In genomic region chr9:135379540-135380267, GRCh38 we compare ENCODE assay signal across 26 cellular contexts.
DNase-seq lines count a peak whose midpoint lies in the region; ATAC-seq and TF ChIP-seq lines count a peak whose summit lies in the region.
"Had no signal": no experiment of that assay in that cellular context is flagged by ENCODE, and none has a peak within 500 bp of the region (broad histone marks: within the 10 kb centered on the region; RNA-seq: fewer than 3 reads in every experiment).

No MANE protein-coding gene starts in this region.

- no peak overlapping the region for H3K4ac ChIP-seq in neuronal stem cell (ENCODE audit: low read length)

- no peak overlapping the region for H3K4me2 ChIP-seq in neuronal stem cell (ENCODE audit: insufficient read depth, low read length, poor library complexity, severe bottlenecking)

- no peak overlapping the region for H3K27ac ChIP-seq in neuronal stem cell (replicated peaks; ENCODE audit: low read length)
- H3K27ac ChIP-seq: esophagus squamous epithelium, vagina had no signal

- no peak overlapping the region for H2AFZ ChIP-seq in neuronal stem cell (ENCODE audit: low read length)

- H3K14ac ChIP-seq in neuronal stem cell (ENCODE audit: low read length) = no peak overlapping the region

- H3K27me3 ChIP-seq in neuronal stem cell (ENCODE audit: control insufficient read depth in 3 of 3, insufficient read depth in 3 of 3, low read depth in 1 of 3, low read length in 3 of 3) = peaks cover 0 to 24% (median 0%) of the 10 kb centered on the region in 3 experiments
- H3K27me3 ChIP-seq: vagina had no signal

- peak overlapping the region in 1 of 2 donors; percentile 26 for H3K27ac Mint-ChIP-seq in activated naive CD4-positive, alpha-beta T cell treated with anti-CD3 and anti-CD28 coated beads, Interleukin-2, amount 50 U/mL, for 72 hours
- H3K27ac Mint-ChIP-seq: activated naive CD4-positive, alpha-beta T cell treated with anti-CD3 and anti-CD28 coated beads for 36 hours; natural killer cell had no signal

- no peak overlapping the region for H2BK5ac ChIP-seq in neuronal stem cell (ENCODE audit: low read length)

- H3K9me3 ChIP-seq in neuronal stem cell (replicated peaks in 1 of 2; ENCODE audit: control insufficient read depth in 2 of 2, insufficient read depth in 1 of 2, low read depth in 1 of 2, low read length in 2 of 2) (no peaks in the 10 kb centered on the region), mucosa of descending colon (no peaks in the 10 kb centered on the region)
- H3K9me3 ChIP-seq: esophagus squamous epithelium, vagina had no signal

- no peak for TF ChIP-seq CTCF in mucosa of descending colon (IDR thresholded peaks at IDR 0.05)

- no peaks in the 10 kb centered on the region for H3K9me3 Mint-ChIP-seq in activated naive CD4-positive, alpha-beta T cell treated with anti-CD3 and anti-CD28 coated beads, Interleukin-2, amount 50 U/mL, for 72 hours
- H3K9me3 Mint-ChIP-seq: natural killer cell had no signal

- no peak overlapping the region for H2BK15ac ChIP-seq in neuronal stem cell (ENCODE audit: low read length)

- H3K9ac ChIP-seq in neuronal stem cell (ENCODE audit: low read depth, low read length, poor library complexity) = no peak overlapping the region

- no peak overlapping the region for H4K91ac ChIP-seq in neuronal stem cell (ENCODE audit: low read depth, low read length, poor library complexity)

- no CpG with 5 or more reads among the region's 11 CpGs for WGBS in neuronal stem cell (ENCODE audit: extremely low coverage in 2 of 2, insufficient read length in 2 of 2, insufficient replicate concordance in 1 of 2), 2 donors

- no peak overlapping the region for H2BK12ac ChIP-seq in neuronal stem cell (ENCODE audit: low read length)

- no peak overlapping the region for H4K8ac ChIP-seq in neuronal stem cell (ENCODE audit: low read depth, low read length)

- no peak for ATAC-seq in HG02610 (IDR thresholded peaks at IDR 0.05; ENCODE audit: unreplicated experiment)
- no peak for ATAC-seq in activated naive CD4-positive, alpha-beta T cell treated with anti-CD3 and anti-CD28 coated beads, Interleukin-2, amount 50 U/mL, for 72 hours
- no peak for ATAC-seq in mucosa of descending colon
- ATAC-seq: left cardiac atrium, natural killer cell, sciatic nerve had no signal

- no peak overlapping the region for H3K23ac ChIP-seq in neuronal stem cell (ENCODE audit: low read depth, low read length, poor library complexity)

- peak; percentile 55 for DNase-seq in NCI-H345 (lab: John Stamatoyannopoulos, UW)
- no peak for DNase-seq in NCI-H345 treated with DMSO at 0.1 percent for 48 hours (lab: John Stamatoyannopoulos, UW; ENCODE audit: unreplicated experiment)
- peak; percentile 23 for DNase-seq in HT1080 (ENCODE audit: low read depth)
- peak; percentile 73 for DNase-seq in RPMI8226
- no peak for DNase-seq in neuronal stem cell (ENCODE audit: low spot score)
- no peak for DNase-seq in activated naive CD4-positive, alpha-beta T cell treated with anti-CD3 and anti-CD28 coated beads, Interleukin-2, amount 50 U/mL, for 72 hours (ENCODE audit: low spot score in 2 of 2)
- DNase-seq in mucosa of descending colon = no peak
- DNase-seq: ACHN; activated CD4-positive, alpha-beta T cell treated with anti-CD3 and anti-CD28 coated beads for 1 hour; activated CD8-positive, alpha-beta memory T cell treated with anti-CD3 and anti-CD28 coated beads for 24 hours; activated naive CD4-positive, alpha-beta T cell treated with anti-CD3 and anti-CD28 coated beads for 36 hours; activated T-cell treated with anti-CD3 and anti-CD28 coated beads, Interleukin-2, amount 50 U/mL, for 48 hours; aorta; cerebellar nuclear complex; effector CD8-positive, alpha-beta T cell; esophagus squamous epithelium; GOT3; left cardiac atrium; mesendoderm; natural killer cell; NCI-H2171 treated with DMSO at 0.1 percent for 48 hours; NK-92 treated with Interleukin-12 subunit alpha and Interleukin-12 subunit beta, amount 100 ng/mL, for 24 hours; SW 1271 had no signal

- H3K4me3 ChIP-seq in neuronal stem cell (ENCODE audit: low read length in 2 of 2) = no peak overlapping the region
- H3K4me3 ChIP-seq in mucosa of descending colon = no peak overlapping the region
- H3K4me3 ChIP-seq: esophagus squamous epithelium, vagina had no signal

- H3K36me3 ChIP-seq in neuronal stem cell (replicated peaks in 1 of 2; ENCODE audit: control insufficient read depth in 2 of 2, insufficient read depth in 2 of 2, low read length in 2 of 2) (no peaks in the 10 kb centered on the region), mucosa of descending colon (ENCODE audit: low read depth) (no peaks in the 10 kb centered on the region)
- H3K36me3 ChIP-seq: esophagus squamous epithelium, vagina had no signal

- no peaks in the 10 kb centered on the region for H3K36me3 Mint-ChIP-seq in activated naive CD4-positive, alpha-beta T cell treated with anti-CD3 and anti-CD28 coated beads, Interleukin-2, amount 50 U/mL, for 72 hours
- H3K36me3 Mint-ChIP-seq: natural killer cell had no signal

- H2BK120ac ChIP-seq in neuronal stem cell (ENCODE audit: low read depth, low read length) = no peak overlapping the region

- no peak overlapping the region for H2AK5ac ChIP-seq in neuronal stem cell (ENCODE audit: low read depth, low read length)

- no peaks in the 10 kb centered on the region for H3K79me1 ChIP-seq in neuronal stem cell (ENCODE audit: low read depth, low read length)

- peak overlapping the region; percentile 21 for H3K18ac ChIP-seq in neuronal stem cell (ENCODE audit: low read length)

- H3K4me1 ChIP-seq in neuronal stem cell (ENCODE audit: control insufficient read depth in 2 of 2, insufficient read depth in 1 of 2, low read depth in 1 of 2, low read length in 2 of 2) = no peaks in the 10 kb centered on the region
- no peaks in the 10 kb centered on the region for H3K4me1 ChIP-seq in mucosa of descending colon (ENCODE audit: low read depth)
- H3K4me1 ChIP-seq: esophagus squamous epithelium, vagina had no signal

- intact Hi-C loops in mucosa of descending colon (cut with DNase I, micrococcal nuclease) = no loop called here

Comparison
In these comparisons a context has a peak if more than half of its experiments do, and no peak if none do; other contexts are left out.
1. DNase-seq: peak in NCI-H345 (single experiment), HT1080 (single experiment) and RPMI8226 (single experiment); none in NCI-H345 treated with DMSO at 0.1 percent for 48 hours (single experiment), neuronal stem cell (single experiment), activated naive CD4-positive, alpha-beta T cell treated with anti-CD3 and anti-CD28 coated beads, Interleukin-2, amount 50 U/mL, for 72 hours (0 of 2) and mucosa of descending colon (0 of 3).